ENCODE assay signal across 1 cellular context in genomic region chr22:26172389-26172990, GRCh38.
TF ChIP-seq lines count a peak whose summit lies in the region.

No MANE protein-coding gene starts in this region.

TF ChIP-seq in K562, 482 proteins besides CTCF, POLR2A, EP300 and RAD21 (continued from another document):
- no peak for TF ChIP-seq ZNF518B (CRISPR knock-in tag; IDR thresholded peaks at IDR 0.05)
- no peak for TF ChIP-seq IRF2 (CRISPR knock-in tag; IDR thresholded peaks at IDR 0.05)
- TF ChIP-seq ZNF140 (CRISPR knock-in tag; IDR thresholded peaks at IDR 0.05) = no peak
- TF ChIP-seq, protein P1, sequence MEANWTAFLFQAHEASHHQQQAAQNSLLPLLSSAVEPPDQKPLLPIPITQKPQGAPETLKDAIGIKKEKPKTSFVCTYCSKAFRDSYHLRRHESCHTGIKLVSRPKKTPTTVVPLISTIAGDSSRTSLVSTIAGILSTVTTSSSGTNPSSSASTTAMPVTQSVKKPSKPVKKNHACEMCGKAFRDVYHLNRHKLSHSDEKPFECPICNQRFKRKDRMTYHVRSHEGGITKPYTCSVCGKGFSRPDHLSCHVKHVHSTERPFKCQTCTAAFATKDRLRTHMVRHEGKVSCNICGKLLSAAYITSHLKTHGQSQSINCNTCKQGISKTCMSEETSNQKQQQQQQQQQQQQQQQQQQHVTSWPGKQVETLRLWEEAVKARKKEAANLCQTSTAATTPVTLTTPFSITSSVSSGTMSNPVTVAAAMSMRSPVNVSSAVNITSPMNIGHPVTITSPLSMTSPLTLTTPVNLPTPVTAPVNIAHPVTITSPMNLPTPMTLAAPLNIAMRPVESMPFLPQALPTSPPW (CRISPR knock-in tag; IDR thresholded peaks at IDR 0.05) = no peak
